Comparison of ENCODE assay signal across 7 cellular contexts in the genomic region with DNA sequence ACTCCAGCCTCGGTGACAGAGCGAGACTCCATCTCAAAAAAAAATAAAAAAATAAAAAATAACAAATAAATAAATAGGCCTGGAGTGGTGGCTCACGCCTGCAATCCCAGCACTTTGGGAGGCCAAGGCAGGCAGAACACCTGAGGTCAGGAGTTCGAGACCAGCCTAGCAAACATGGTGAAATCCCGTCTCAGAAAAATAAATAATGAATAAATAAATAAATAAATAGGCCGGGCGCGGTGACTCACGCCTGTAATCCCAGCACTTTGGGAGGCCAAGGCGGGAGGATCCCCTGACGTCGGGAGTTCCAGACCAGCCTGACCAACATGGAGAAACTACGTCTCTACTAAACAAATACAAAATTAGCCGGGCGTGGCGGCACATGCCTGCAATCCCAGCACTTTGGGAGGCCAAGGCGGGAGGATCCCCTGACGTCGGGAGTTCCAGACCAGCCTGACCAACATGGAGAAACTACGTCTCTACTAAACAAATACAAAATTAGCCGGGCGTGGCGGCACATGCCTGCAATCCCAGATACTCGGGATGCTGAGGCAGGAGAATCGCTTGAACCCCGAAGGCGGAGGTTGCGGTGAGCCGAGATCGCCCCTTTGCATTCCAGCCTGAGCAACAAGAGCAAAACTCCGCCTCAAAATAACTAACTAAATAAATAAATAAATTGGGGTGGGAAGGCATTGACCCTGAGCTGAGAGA. TPM values are rescaled to one million over a fixed set of nuclear protein-coding genes. Genes with fewer than 3 reads are reported as not detected.
DNase-seq lines count a peak whose midpoint lies in the region; ATAC-seq, FAIRE-seq and TF ChIP-seq lines count a peak whose summit lies in the region.
"Not testable (repeated sequence)": the region's sequence is repeated elsewhere in the genome, so short reads cannot be mapped to it uniquely, and the experiment has no call there.
"Had no signal": no experiment of that assay in that cellular context is flagged by ENCODE, and none has a peak within 500 bp of the region (broad histone marks: within the 10 kb centered on the region; RNA-seq: fewer than 3 reads in every experiment).

No MANE protein-coding gene starts in this region.

- 21% methylated on average over 31 of the region's 31 CpGs for WGBS in A549 (ENCODE audit: missing lambda C conversion rate)
- WGBS in right lobe of liver (ENCODE audit: insufficient coverage, low coverage, low lambda C conversion rate, missing lambda C conversion rate): 44% methylated on average over 13 of the region's 31 CpGs

- not testable (repeated sequence) for TF ChIP-seq CTCF in A549 (IDR thresholded peaks at IDR 0.05); dorsolateral prefrontal cortex (IDR thresholded peaks at IDR 0.05 in 54 of 56, conservative IDR thresholded peaks at IDR 0.05 in 2 of 56; ENCODE audit: low read depth in 1 of 56, partially characterized antibody in 56 of 56); right lobe of liver (IDR thresholded peaks at IDR 0.05)

- CTCF ChIA-PET in A549 (lab: Yijun Ruan, JAX): interaction anchor here (0.7 to 13.7 kb wide), 11 partner anchors 10 to 202 kb away, joined by 3 to 121 read pairs (median 4); a partner anchor contains a TSS

- peaks cover 38% of the 10 kb centered on the region for H3K4me1 ChIP-seq in A549
- H3K4me1 ChIP-seq in Karpas-422 (ENCODE audit: low read length): peaks cover 38% of the 10 kb centered on the region
- H3K4me1 ChIP-seq in right lobe of liver: peaks cover 0 to 33% (median 13%) of the 10 kb centered on the region in 4 donors
- peaks cover 13% of the 10 kb centered on the region for H3K4me1 ChIP-seq in rectal smooth muscle tissue (ENCODE audit: control insufficient read depth, insufficient read depth, low read length)

- not testable (repeated sequence) for TF ChIP-seq POLR2A in A549 (IDR thresholded peaks at IDR 0.05; ENCODE audit: low read length); right lobe of liver (IDR thresholded peaks at IDR 0.05)

- not testable (repeated sequence) for DNase-seq in A549 (ENCODE audit: low read depth in 1 of 2, low spot score in 1 of 2); Karpas-422; activated T-cell treated with anti-CD3 and anti-CD28 coated beads, Interleukin-2, amount 50 U/mL, for 24 hours; dorsolateral prefrontal cortex; right lobe of liver

- H3K79me2 ChIP-seq in Karpas-422 (ENCODE audit: low read length): peaks cover 25% of the 10 kb centered on the region

- not testable (repeated sequence) for H3K27me3 ChIP-seq in Karpas-422 (ENCODE audit: low read length); dorsolateral prefrontal cortex; right lobe of liver; rectal smooth muscle tissue (ENCODE audit: control insufficient read depth, insufficient read depth, low read length)

- POLR2A ChIA-PET in A549 (lab: Yijun Ruan, JAX): interaction anchor here (0.6 to 8.9 kb wide), 41 partner anchors 9 to 292 kb away, joined by 3 to 175 read pairs (median 4); a partner anchor contains a TSS

- FAIRE-seq in A549 (lab: Jason Lieb, UNC): not testable (repeated sequence)

- H3K27me3 Mint-ChIP-seq in activated T-cell treated with anti-CD3 and anti-CD28 coated beads, Interleukin-2, amount 50 U/mL, for 24 hours: not testable (repeated sequence)

- TF ChIP-seq RAD21 in A549 (conservative IDR thresholded peaks at IDR 0.05 in 1 of 2, IDR thresholded peaks at IDR 0.05 in 1 of 2): not testable (repeated sequence)

- H3K27ac ChIP-seq in A549: peak overlapping the region; percentile 83 to 95
- not testable (repeated sequence) for H3K27ac ChIP-seq in Karpas-422 (ENCODE audit: low read length)
- peak overlapping the region in 51 of 59 donors; percentile 25 to 100 (median 98) for H3K27ac ChIP-seq in dorsolateral prefrontal cortex
- H3K27ac ChIP-seq in right lobe of liver: peak overlapping the region; percentile 57 to 100 (median 99)
- H3K27ac ChIP-seq in rectal smooth muscle tissue (ENCODE audit: low read depth, low read length): peak overlapping the region; percentile 94

- not testable (repeated sequence) for H3K9me3 ChIP-seq in A549; Karpas-422 (ENCODE audit: low read length); right lobe of liver

- H3K36me3 ChIP-seq in Karpas-422 (ENCODE audit: insufficient read depth, low read length) (0 out of 2 replicates have a peak, but pooled peaks cover 13% of the 10 kb centered on the region), right lobe of liver (peaks cover 0 to 28% (median 6%) of the 10 kb centered on the region in 4 donors), rectal smooth muscle tissue (ENCODE audit: control insufficient read depth, insufficient read depth, low read length) (peaks cover 20% of the 10 kb centered on the region)

- intact Hi-C loops in dorsolateral prefrontal cortex (cut with DNase I): loop anchor here (2.0 to 5.0 kb wide), 2 partner anchors 91 to 96 kb away; a partner anchor contains a TSS
- intact Hi-C loops in right lobe of liver (cut with DNase I): not testable (repeated sequence)

- H3K4me2 ChIP-seq in A549 (peak overlapping the region; percentile 88), Karpas-422 (ENCODE audit: low read depth, low read length, poor library complexity, severe bottlenecking) (peak overlapping the region; percentile 4)

- peaks cover 36% of the 10 kb centered on the region for H3K4me1 Mint-ChIP-seq in activated T-cell treated with anti-CD3 and anti-CD28 coated beads, Interleukin-2, amount 50 U/mL, for 24 hours (ENCODE audit: low read depth)

- H3K9me3 Mint-ChIP-seq in activated T-cell treated with anti-CD3 and anti-CD28 coated beads, Interleukin-2, amount 50 U/mL, for 24 hours: not testable (repeated sequence)

- H2AFZ ChIP-seq in Karpas-422 (ENCODE audit: low read length): not testable (repeated sequence)

- ATAC-seq in A549, right lobe of liver: not testable (repeated sequence)

- H4K20me1 ChIP-seq in Karpas-422 (ENCODE audit: insufficient read depth, low read depth, low read length): peaks cover 12% of the 10 kb centered on the region; the same call in 1 of the 2 replicates

- peak overlapping the region; percentile 99 for H3K27ac Mint-ChIP-seq in activated T-cell treated with anti-CD3 and anti-CD28 coated beads, Interleukin-2, amount 50 U/mL, for 24 hours

- H3K9me2 ChIP-seq in Karpas-422 (replicated peaks; ENCODE audit: insufficient read depth, low read length): not testable (repeated sequence)

- peak overlapping the region; percentile 92 for H3K4me3 ChIP-seq in A549
- not testable (repeated sequence) for H3K4me3 ChIP-seq in Karpas-422 (ENCODE audit: low read length)
- peak overlapping the region in 57 of 59 donors; percentile 74 to 100 (median 97) for H3K4me3 ChIP-seq in dorsolateral prefrontal cortex
- H3K4me3 ChIP-seq in right lobe of liver: peak overlapping the region in 1 of 3 donors; percentile 73
- peak overlapping the region; percentile 34 for H3K4me3 ChIP-seq in rectal smooth muscle tissue (ENCODE audit: low read length)

- TF ChIP-seq EP300 in A549 (IDR thresholded peaks at IDR 0.05): not testable (repeated sequence)

- peaks cover 46% of the 10 kb centered on the region for H3K36me3 Mint-ChIP-seq in activated T-cell treated with anti-CD3 and anti-CD28 coated beads, Interleukin-2, amount 50 U/mL, for 24 hours (ENCODE audit: low read depth)

- H3K4me3 Mint-ChIP-seq in activated T-cell treated with anti-CD3 and anti-CD28 coated beads, Interleukin-2, amount 50 U/mL, for 24 hours: peak overlapping the region; percentile 98

- not testable (repeated sequence) for H3K9ac ChIP-seq in Karpas-422 (ENCODE audit: low read length); rectal smooth muscle tissue (ENCODE audit: low read length)

RNA-seq across cellular contexts. Expression of a gene that starts 0.6 kb away (rescaled TPM):
- polyA plus RNA-seq in A549 (2011; rRNA removed) (49.0 and 74.2 TPM in 2 replicates), A549 (2017; fragmentation: RNase III; extraction: RNeasy Plus Mini Kit Qiagen cat#74134 plus additional on column Dnase treatment) (28.1 to 29.7 TPM (median 29.2 TPM) in 3 replicates)
- polyA plus RNA-seq in A549 (2012; cell fraction: cytosol; rRNA removed): 109 and 112 TPM in 2 replicates
- polyA plus RNA-seq in A549 (2012; cell fraction: nucleus; rRNA removed): 162 and 179 TPM in 2 replicates
- 34.8 and 43.6 TPM in 2 replicates for polyA minus RNA-seq in A549 (2011; rRNA and poly(A)+ RNA removed)
- total RNA-seq in Karpas-422 (2014; rRNA removed; shearing (Covaris generic); ENCODE audit: low replicate concordance): 22.6 and 31.3 TPM in 2 replicates
- total RNA-seq in dorsolateral prefrontal cortex (100 to 1,000 TPM in 2 of 120 experiments, 10 to 100 TPM in 118; 16.8 to 138 (median 25.5) TPM), right lobe of liver (10 to 100 TPM in 4 of 6 experiments, 1 to 10 TPM in 2; 4.5 to 25.6 (median 12.2) TPM)

RNA-seq across cellular contexts. Expression of a gene that starts 3.2 kb away (rescaled TPM):
- polyA plus RNA-seq in A549 (2011; rRNA removed): 0.34 and 0.42 TPM in 2 replicates
- 0.36 and 0.52 TPM in 2 replicates for polyA plus RNA-seq in A549 (2012; cell fraction: cytosol; rRNA removed)
- 0.97 TPM in 2 replicates for polyA plus RNA-seq in A549 (2012; cell fraction: nucleus; rRNA removed)
- 0.46 to 0.78 TPM (median 0.47 TPM) in 3 replicates for polyA plus RNA-seq in A549 (2017; fragmentation: RNase III; extraction: RNeasy Plus Mini Kit Qiagen cat#74134 plus additional on column Dnase treatment)
- polyA minus RNA-seq in A549 (2011; rRNA and poly(A)+ RNA removed): 0.39 TPM in 1 of 2 replicates, not detected in the other
- not detected in 2 replicates for total RNA-seq in Karpas-422 (2014; rRNA removed; shearing (Covaris generic); ENCODE audit: low replicate concordance)
- total RNA-seq in dorsolateral prefrontal cortex: 10 to 100 TPM in 15 of 120 experiments, 1 to 10 TPM in 105; 1.2 to 16.5 (median 5.6) TPM
- total RNA-seq in right lobe of liver: 10 to 100 TPM in 4 of 6 experiments, 1 to 10 TPM in 2; 5.7 to 25.6 (median 12.0) TPM

RNA-seq across cellular contexts. Expression of a gene that starts 26.9 kb away (rescaled TPM):
- polyA plus RNA-seq in A549 (2011; rRNA removed) (not detected in 2 replicates), A549 (2017; fragmentation: RNase III; extraction: RNeasy Plus Mini Kit Qiagen cat#74134 plus additional on column Dnase treatment) (not detected in 3 replicates)
- 0.09 TPM in 1 of 2 replicates, not detected in the other for polyA plus RNA-seq in A549 (2012; cell fraction: cytosol; rRNA removed)
- 0.04 and 0.20 TPM in 2 replicates for polyA plus RNA-seq in A549 (2012; cell fraction: nucleus; rRNA removed)
- polyA minus RNA-seq in A549 (2011; rRNA and poly(A)+ RNA removed): not detected in 2 replicates
- total RNA-seq in Karpas-422 (2014; rRNA removed; shearing (Covaris generic); ENCODE audit: low replicate concordance): not detected in 2 replicates
- total RNA-seq in dorsolateral prefrontal cortex (1 to 10 TPM in 98 of 120 experiments, under 1 TPM in 20, not detected in 2; 0.28 to 7.6 (median 2.2) TPM), right lobe of liver (not detected)
- total RNA-seq: A172 had no signal

RNA-seq across cellular contexts. Expression of a gene that starts 28.5 kb away (rescaled TPM):
- polyA plus RNA-seq in A549 (2011; rRNA removed) (58.5 and 79.5 TPM in 2 replicates), A549 (2017; fragmentation: RNase III; extraction: RNeasy Plus Mini Kit Qiagen cat#74134 plus additional on column Dnase treatment) (154 to 182 TPM (median 174 TPM) in 3 replicates)
- polyA plus RNA-seq in A549 (2012; cell fraction: cytosol; rRNA removed): 163 and 192 TPM in 2 replicates
- polyA plus RNA-seq in A549 (2012; cell fraction: nucleus; rRNA removed): 342 and 441 TPM in 2 replicates
- 55.6 and 64.0 TPM in 2 replicates for polyA minus RNA-seq in A549 (2011; rRNA and poly(A)+ RNA removed)
- 57.5 and 98.2 TPM in 2 replicates for total RNA-seq in Karpas-422 (2014; rRNA removed; shearing (Covaris generic); ENCODE audit: low replicate concordance)
- total RNA-seq in dorsolateral prefrontal cortex (100 to 1,000 TPM; 123 to 249 (median 172) TPM), right lobe of liver (100 to 1,000 TPM; 306 to 376 (median 349) TPM)

RNA-seq across cellular contexts. Expression of a gene that starts 35.3 kb away (rescaled TPM):
- polyA plus RNA-seq in A549 (2011; rRNA removed): 8.1 and 11.1 TPM in 2 replicates
- 13.6 and 15.8 TPM in 2 replicates for polyA plus RNA-seq in A549 (2012; cell fraction: cytosol; rRNA removed)
- polyA plus RNA-seq in A549 (2012; cell fraction: nucleus; rRNA removed): 19.8 and 22.5 TPM in 2 replicates
- 10.6 to 20.9 TPM (median 19.5 TPM) in 3 replicates for polyA plus RNA-seq in A549 (2017; fragmentation: RNase III; extraction: RNeasy Plus Mini Kit Qiagen cat#74134 plus additional on column Dnase treatment)
- polyA minus RNA-seq in A549 (2011; rRNA and poly(A)+ RNA removed): 5.8 TPM in 2 replicates
- 1.0 and 1.9 TPM in 2 replicates for total RNA-seq in Karpas-422 (2014; rRNA removed; shearing (Covaris generic); ENCODE audit: low replicate concordance)
- 10 to 100 TPM; 13.0 to 46.6 (median 23.0) TPM for total RNA-seq in dorsolateral prefrontal cortex
- total RNA-seq in right lobe of liver: 10 to 100 TPM in 4 of 6 experiments, 1 to 10 TPM in 2; 3.5 to 78.0 (median 15.7) TPM
